10 cellular contexts compared by ENCODE assay signal in the genomic region with DNA sequence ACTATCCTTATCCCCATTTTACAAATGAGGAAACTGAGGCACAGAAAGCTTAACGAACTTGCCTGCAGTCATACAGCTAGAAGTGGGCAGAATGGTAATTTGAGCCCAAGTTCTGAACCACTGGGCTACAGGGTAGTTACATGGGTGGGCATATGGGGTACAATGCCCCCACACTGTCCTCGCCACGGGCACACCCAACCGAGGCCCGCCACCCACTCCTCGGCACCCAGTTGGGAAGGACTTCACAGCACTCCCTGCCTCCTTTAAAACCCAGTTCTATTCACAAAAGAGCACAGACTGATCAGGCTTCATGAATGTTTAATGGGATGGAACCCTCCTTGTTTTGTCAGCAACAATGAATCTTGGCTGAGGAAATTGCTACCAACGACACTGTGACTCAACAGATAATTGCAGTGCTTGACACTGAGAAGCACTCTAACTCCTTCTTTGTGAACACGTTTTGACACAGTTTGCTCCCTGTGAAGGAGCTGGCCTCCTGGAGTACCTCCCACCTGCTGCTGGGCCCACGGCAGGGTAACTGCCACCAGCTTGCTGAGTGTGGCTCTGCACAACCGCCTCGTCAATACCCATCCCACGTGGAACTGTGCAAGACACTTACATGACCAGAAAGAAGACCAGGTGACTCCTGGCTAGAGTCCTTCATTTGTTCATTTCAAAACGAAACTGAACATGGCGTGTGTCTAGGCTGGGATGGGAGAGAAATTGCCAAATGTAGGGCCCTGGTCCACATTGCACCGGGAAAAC.
DNase-seq lines count a peak whose midpoint lies in the region; ATAC-seq and TF ChIP-seq lines count a peak whose summit lies in the region.
"Had no signal": no experiment of that assay in that cellular context is flagged by ENCODE, and none has a peak within 500 bp of the region (broad histone marks: within the 10 kb centered on the region; RNA-seq: fewer than 3 reads in every experiment).

No MANE protein-coding gene starts in this region.

- no peaks in the 10 kb centered on the region for H3K36me3 ChIP-seq in hepatocyte (replicated peaks; ENCODE audit: insufficient read depth, low read depth)
- H3K36me3 ChIP-seq in HAP-1 (replicated peaks) = no peaks in the 10 kb centered on the region
- H3K36me3 ChIP-seq: left ventricle myocardium inferior had no signal

- H3K4me1 ChIP-seq in hepatocyte (ENCODE audit: insufficient read depth) (peaks cover 4% of the 10 kb centered on the region), HAP-1 (no peaks in the 10 kb centered on the region; the same call in 1 of the 2 replicates)

- no peak for ATAC-seq in activated CD8-positive, alpha-beta memory T cell treated with anti-CD3 and anti-CD28 coated beads, Interleukin-2, amount 10 ng/mL, durations not matched to agents 7 days and 5 days
- no peak for ATAC-seq in HG02970 (IDR thresholded peaks at IDR 0.05; ENCODE audit: low FRiP score, unreplicated experiment)

- no peaks in the 10 kb centered on the region for H3K9me2 ChIP-seq in hepatocyte (replicated peaks; ENCODE audit: insufficient read depth)

- H3K27me3 ChIP-seq in hepatocyte = no peaks in the 10 kb centered on the region
- no peaks in the 10 kb centered on the region for H3K27me3 ChIP-seq in HAP-1 (ENCODE audit: low read depth)

- no peak overlapping the region for H3K27ac Mint-ChIP-seq in activated CD8-positive, alpha-beta memory T cell treated with anti-CD3 and anti-CD28 coated beads, Interleukin-2, amount 10 ng/mL, durations not matched to agents 7 days and 5 days

- CTCF ChIA-PET in activated CD8-positive, alpha-beta memory T cell treated with anti-CD3 and anti-CD28 coated beads, Interleukin-2, amount 10 ng/mL, durations not matched to agents 7 days and 5 days (lab: Charles Lee) = no interaction called here

- TF ChIP-seq CTCF in hepatocyte (IDR thresholded peaks at IDR 0.05; ENCODE audit: poor library complexity) = no peak

- no peak overlapping the region for H3K4me3 Mint-ChIP-seq in activated CD8-positive, alpha-beta memory T cell treated with anti-CD3 and anti-CD28 coated beads, Interleukin-2, amount 10 ng/mL, durations not matched to agents 7 days and 5 days

- H4K20me1 ChIP-seq in hepatocyte (ENCODE audit: insufficient read depth, poor library complexity, severe bottlenecking) = no peaks in the 10 kb centered on the region

- in situ Hi-C loops in HAP-1 (cut with MboI; ENCODE audit: low sequenced_read_pairs) = no loop called here

- H3K9me3 ChIP-seq in hepatocyte (ENCODE audit: low read depth) = no peaks in the 10 kb centered on the region
- no peaks in the 10 kb centered on the region for H3K9me3 ChIP-seq in HAP-1
- H3K9me3 ChIP-seq: left ventricle myocardium inferior had no signal

- WGBS in hepatocyte (ENCODE audit: low lambda C conversion rate, missing lambda C conversion rate) = 77% methylated on average over 15 of the region's 15 CpGs

- H3K27ac ChIP-seq in hepatocyte = peak overlapping the region; percentile 29
- H3K27ac ChIP-seq in temporal lobe (ENCODE audit: low read depth, low read length) = peak overlapping the region; percentile 47
- H3K27ac ChIP-seq: left ventricle myocardium inferior had no signal

- H3K4me2 ChIP-seq in hepatocyte = no peak overlapping the region

- H3K4me3 ChIP-seq in hepatocyte (no peak overlapping the region), HAP-1 (no peak overlapping the region)
- H3K4me3 ChIP-seq: left ventricle myocardium inferior had no signal

- H3K79me2 ChIP-seq in hepatocyte = no peaks in the 10 kb centered on the region

- H3K36me3 Mint-ChIP-seq in activated CD8-positive, alpha-beta memory T cell treated with anti-CD3 and anti-CD28 coated beads, Interleukin-2, amount 10 ng/mL, durations not matched to agents 7 days and 5 days = no peaks in the 10 kb centered on the region

- no peaks in the 10 kb centered on the region for H3K9me3 Mint-ChIP-seq in activated CD8-positive, alpha-beta memory T cell treated with anti-CD3 and anti-CD28 coated beads, Interleukin-2, amount 10 ng/mL, durations not matched to agents 7 days and 5 days (ENCODE audit: low read depth)

- H3K4me1 Mint-ChIP-seq in activated CD8-positive, alpha-beta memory T cell treated with anti-CD3 and anti-CD28 coated beads, Interleukin-2, amount 10 ng/mL, durations not matched to agents 7 days and 5 days = peaks cover 7% of the 10 kb centered on the region

- H3K27me3 Mint-ChIP-seq in activated CD8-positive, alpha-beta memory T cell treated with anti-CD3 and anti-CD28 coated beads, Interleukin-2, amount 10 ng/mL, durations not matched to agents 7 days and 5 days = peaks cover 6% of the 10 kb centered on the region

- H2AFZ ChIP-seq in hepatocyte = no peak overlapping the region

- peak; percentile 21 for DNase-seq in activated CD8-positive, alpha-beta memory T cell treated with anti-CD3 and anti-CD28 coated beads for 24 hours
- DNase-seq in activated CD8-positive, alpha-beta memory T cell treated with anti-CD3 and anti-CD28 coated beads, Interleukin-2, amount 10 ng/mL, durations not matched to agents 7 days and 5 days = no peak
- DNase-seq in NOMO-1 treated with dmso at 0.1 percent for 144 hours (lab: John Stamatoyannopoulos, UW; ENCODE audit: unreplicated experiment) (peak; percentile 88), hepatocyte (ENCODE audit: low spot score) (no peak), SW480 (ENCODE audit: low spot score) (no peak), HAP-1 (ENCODE audit: low spot score in 2 of 2) (no peak)
- DNase-seq: left ventricle myocardium inferior; stimulated activated naive CD4-positive, alpha-beta T cell treated with Interleukin-2 at 50 U/mL for 16 hours had no signal

Comparison
In these comparisons a context has a peak if more than half of its experiments do, and no peak if none do; other contexts are left out.
1. DNase-seq: peak in activated CD8-positive, alpha-beta memory T cell treated with anti-CD3 and anti-CD28 coated beads for 24 hours (single experiment) and NOMO-1 treated with dmso at 0.1 percent for 144 hours (single experiment); none in activated CD8-positive, alpha-beta memory T cell treated with anti-CD3 and anti-CD28 coated beads, Interleukin-2, amount 10 ng/mL, durations not matched to agents 7 days and 5 days (single experiment), hepatocyte (single experiment), SW480 (single experiment) and HAP-1 (0 of 2).